ENCODE assay signal across 8 cellular contexts in genomic region chr9:69758981-69759477, GRCh38. TPM values are rescaled to one million over a fixed set of nuclear protein-coding genes. Genes with fewer than 3 reads are reported as not detected.
DNase-seq lines count a peak whose midpoint lies in the region; ATAC-seq and TF ChIP-seq lines count a peak whose summit lies in the region.

No MANE protein-coding gene starts in this region.

- H3K9me3 Mint-ChIP-seq in T-helper 2 cell treated with Interferon-gamma antibody and Interleukin-4, amounts not matched to agents 5 μg/mL and 100 μg/mL, for 36 hours: no peaks in the 10 kb centered on the region

- no peak for TF ChIP-seq CTCF in fibroblast of villous mesenchyme (IDR thresholded peaks at IDR 0.05; ENCODE audit: insufficient read depth, low read depth, low read length)

- DNase-seq in DMS53 (lab: John Stamatoyannopoulos, UW) (peak; percentile 37), DMS53 treated with DMSO at 0.1 percent for 48 hours (lab: John Stamatoyannopoulos, UW; ENCODE audit: unreplicated experiment) (no peak), fibroblast of villous mesenchyme (ENCODE audit: low read depth) (no peak), pons (ENCODE audit: low spot score) (peak; percentile 59)
- DNase-seq in T-helper 2 cell treated with Interferon-gamma antibody and Interleukin-4, amounts not matched to agents 5 μg/mL and 100 μg/mL, for 36 hours (ENCODE audit: low spot score): no peak
- DNase-seq in activated effector memory CD4-positive, alpha-beta T cell treated with Interleukin-2 at 50 U/mL for 16 hours: no peak

- peaks cover 32% of the 10 kb centered on the region for H3K36me3 Mint-ChIP-seq in T-helper 2 cell treated with Interferon-gamma antibody and Interleukin-4, amounts not matched to agents 5 μg/mL and 100 μg/mL, for 36 hours (ENCODE audit: low read depth)

- no peaks in the 10 kb centered on the region for H3K27me3 Mint-ChIP-seq in T-helper 2 cell treated with Interferon-gamma antibody and Interleukin-4, amounts not matched to agents 5 μg/mL and 100 μg/mL, for 36 hours (ENCODE audit: low read depth)

- H3K4me3 ChIP-seq in fibroblast of villous mesenchyme (ENCODE audit: low read depth, low read length): peak overlapping the region; percentile 90

- H3K27ac Mint-ChIP-seq in T-helper 2 cell treated with Interferon-gamma antibody and Interleukin-4, amounts not matched to agents 5 μg/mL and 100 μg/mL, for 36 hours: peak overlapping the region; percentile 95

- peaks cover 26% of the 10 kb centered on the region for H3K4me1 Mint-ChIP-seq in T-helper 2 cell treated with Interferon-gamma antibody and Interleukin-4, amounts not matched to agents 5 μg/mL and 100 μg/mL, for 36 hours (ENCODE audit: low read depth)

- ATAC-seq in HG02973 (IDR thresholded peaks at IDR 0.05; ENCODE audit: unreplicated experiment): peak; percentile 8
- ATAC-seq in HG02870 (IDR thresholded peaks at IDR 0.05; ENCODE audit: unreplicated experiment): no peak

- H3K4me3 Mint-ChIP-seq in T-helper 2 cell treated with Interferon-gamma antibody and Interleukin-4, amounts not matched to agents 5 μg/mL and 100 μg/mL, for 36 hours: peak overlapping the region; percentile 96

RNA-seq across cellular contexts. Expression of gene PTAR1, which starts 0.8 kb away (rescaled TPM):
- total RNA-seq in fibroblast of villous mesenchyme: 66.0 and 117 TPM in 2 replicates

Comparison
In these comparisons a context has a peak if more than half of its experiments do, and no peak if none do; other contexts are left out.
1. DNase-seq: peak in DMS53 (single experiment) and pons (single experiment); none in DMS53 treated with DMSO at 0.1 percent for 48 hours (single experiment), T-helper 2 cell treated with Interferon-gamma antibody and Interleukin-4, amounts not matched to agents 5 μg/mL and 100 μg/mL, for 36 hours (single experiment), fibroblast of villous mesenchyme (single experiment) and activated effector memory CD4-positive, alpha-beta T cell treated with Interleukin-2 at 50 U/mL for 16 hours (single experiment).